In the genomic region with DNA sequence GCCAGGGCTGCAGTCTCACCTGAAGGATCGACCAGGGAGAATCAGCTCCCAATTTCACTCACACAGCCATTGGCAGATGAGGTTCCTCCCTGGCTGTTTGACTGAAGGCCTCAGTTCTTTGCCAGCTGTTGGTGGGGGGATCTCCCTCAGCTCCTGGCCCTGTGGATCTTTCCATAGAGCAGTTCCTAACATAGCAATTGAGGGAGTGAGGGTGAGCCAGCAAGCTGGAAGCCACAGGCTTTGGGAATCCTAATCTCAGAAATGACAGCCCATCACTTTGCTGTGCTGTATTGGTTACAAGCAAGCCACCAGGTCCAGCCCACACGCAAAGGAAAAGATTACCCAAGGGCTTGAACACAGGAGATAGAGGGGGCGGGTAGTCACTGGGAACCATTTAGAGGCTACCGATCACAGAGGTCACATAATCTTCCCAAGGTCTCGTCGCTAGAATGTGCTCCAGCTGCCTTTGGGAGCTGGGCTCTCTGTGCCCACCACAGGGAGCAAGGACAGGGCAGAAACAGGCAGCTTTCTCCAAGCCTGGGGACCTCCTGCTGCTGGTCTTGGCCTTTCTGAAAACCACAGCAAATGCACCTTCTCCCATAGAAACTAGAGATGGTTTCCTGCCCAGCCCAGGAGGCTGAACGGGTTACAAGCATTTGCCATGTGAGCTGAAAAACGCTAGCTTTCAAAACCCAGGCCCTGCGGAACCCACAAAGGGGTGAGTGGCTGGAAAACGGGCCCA, we compare ENCODE assay signal across 1 cellular context.
A peak's percentile ranks its signal among the peaks of the same experiment; 100 is the strongest.
TF ChIP-seq lines count a peak whose summit lies in the region.

No MANE protein-coding gene starts in this region.

TF ChIP-seq in HEK293, 187 proteins besides CTCF, POLR2A, EP300 and RAD21:
- peak; percentile 52; the same call in 1 of the 2 replicates for TF ChIP-seq EGR2 (tag by site-specific recombination; IDR thresholded peaks at IDR 0.05; ENCODE audit: low read depth)
- TF ChIP-seq ZFHX2 (tag by site-specific recombination; conservative IDR thresholded peaks at IDR 0.05): peak; percentile 67
- TF ChIP-seq, protein P1, sequence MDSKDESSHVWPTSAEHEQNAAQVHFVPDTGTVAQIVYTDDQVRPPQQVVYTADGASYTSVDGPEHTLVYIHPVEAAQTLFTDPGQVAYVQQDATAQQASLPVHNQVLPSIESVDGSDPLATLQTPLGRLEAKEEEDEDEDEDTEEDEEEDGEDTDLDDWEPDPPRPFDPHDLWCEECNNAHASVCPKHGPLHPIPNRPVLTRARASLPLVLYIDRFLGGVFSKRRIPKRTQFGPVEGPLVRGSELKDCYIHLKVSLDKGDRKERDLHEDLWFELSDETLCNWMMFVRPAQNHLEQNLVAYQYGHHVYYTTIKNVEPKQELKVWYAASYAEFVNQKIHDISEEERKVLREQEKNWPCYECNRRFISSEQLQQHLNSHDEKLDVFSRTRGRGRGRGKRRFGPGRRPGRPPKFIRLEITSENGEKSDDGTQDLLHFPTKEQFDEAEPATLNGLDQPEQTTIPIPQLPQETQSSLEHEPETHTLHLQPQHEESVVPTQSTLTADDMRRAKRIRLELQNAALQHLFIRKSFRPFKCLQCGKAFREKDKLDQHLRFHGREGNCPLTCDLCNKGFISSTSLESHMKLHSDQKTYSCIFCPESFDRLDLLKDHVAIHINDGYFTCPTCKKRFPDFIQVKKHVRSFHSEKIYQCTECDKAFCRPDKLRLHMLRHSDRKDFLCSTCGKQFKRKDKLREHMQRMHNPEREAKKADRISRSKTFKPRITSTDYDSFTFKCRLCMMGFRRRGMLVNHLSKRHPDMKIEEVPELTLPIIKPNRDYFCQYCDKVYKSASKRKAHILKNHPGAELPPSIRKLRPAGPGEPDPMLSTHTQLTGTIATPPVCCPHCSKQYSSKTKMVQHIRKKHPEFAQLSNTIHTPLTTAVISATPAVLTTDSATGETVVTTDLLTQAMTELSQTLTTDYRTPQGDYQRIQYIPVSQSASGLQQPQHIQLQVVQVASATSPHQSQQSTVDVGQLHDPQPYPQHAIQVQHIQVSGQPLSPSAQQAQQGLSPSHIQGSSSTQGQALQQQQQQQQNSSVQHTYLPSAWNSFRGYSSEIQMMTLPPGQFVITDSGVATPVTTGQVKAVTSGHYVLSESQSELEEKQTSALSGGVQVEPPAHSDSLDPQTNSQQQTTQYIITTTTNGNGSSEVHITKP (tag by site-specific recombination; IDR thresholded peaks at IDR 0.05): peak; percentile 81
- TF ChIP-seq, protein P2, sequence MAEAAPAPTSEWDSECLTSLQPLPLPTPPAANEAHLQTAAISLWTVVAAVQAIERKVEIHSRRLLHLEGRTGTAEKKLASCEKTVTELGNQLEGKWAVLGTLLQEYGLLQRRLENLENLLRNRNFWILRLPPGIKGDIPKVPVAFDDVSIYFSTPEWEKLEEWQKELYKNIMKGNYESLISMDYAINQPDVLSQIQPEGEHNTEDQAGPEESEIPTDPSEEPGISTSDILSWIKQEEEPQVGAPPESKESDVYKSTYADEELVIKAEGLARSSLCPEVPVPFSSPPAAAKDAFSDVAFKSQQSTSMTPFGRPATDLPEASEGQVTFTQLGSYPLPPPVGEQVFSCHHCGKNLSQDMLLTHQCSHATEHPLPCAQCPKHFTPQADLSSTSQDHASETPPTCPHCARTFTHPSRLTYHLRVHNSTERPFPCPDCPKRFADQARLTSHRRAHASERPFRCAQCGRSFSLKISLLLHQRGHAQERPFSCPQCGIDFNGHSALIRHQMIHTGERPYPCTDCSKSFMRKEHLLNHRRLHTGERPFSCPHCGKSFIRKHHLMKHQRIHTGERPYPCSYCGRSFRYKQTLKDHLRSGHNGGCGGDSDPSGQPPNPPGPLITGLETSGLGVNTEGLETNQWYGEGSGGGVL (tag by site-specific recombination; IDR thresholded peaks at IDR 0.05): no peak
- no peak for TF ChIP-seq ZNF677 (tag by site-specific recombination; IDR thresholded peaks at IDR 0.05)
